2 cellular contexts compared by ENCODE assay signal in the genomic region with DNA sequence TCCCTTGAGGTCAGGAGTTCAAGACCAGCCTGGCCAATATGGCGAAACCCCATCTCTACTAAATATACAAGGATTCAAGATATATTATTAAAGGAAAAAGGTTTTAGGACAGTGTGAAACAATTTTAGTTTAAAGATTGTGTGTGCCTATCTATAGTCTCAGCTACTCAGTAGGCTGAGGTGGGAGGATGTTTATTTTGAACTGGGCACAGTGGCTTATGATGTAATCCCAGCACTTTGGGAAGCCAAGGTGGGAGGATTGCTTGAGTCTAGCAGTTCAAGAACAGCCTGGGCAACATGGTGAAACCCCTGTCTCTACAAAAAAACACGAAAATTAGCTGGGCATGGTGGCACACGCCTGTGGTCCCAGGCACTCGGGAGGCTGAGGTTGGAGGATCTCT.
TF ChIP-seq lines count a peak whose summit lies in the region.

No MANE protein-coding gene starts in this region.

TF ChIP-seq in HEK293, 187 proteins besides CTCF, POLR2A, EP300 and RAD21:
- TF ChIP-seq KLF16 (tag by site-specific recombination; IDR thresholded peaks at IDR 0.05) (no peak), ZNF658 (tag by site-specific recombination; IDR thresholded peaks at IDR 0.05) (no peak), WT1 (tag by site-specific recombination; IDR thresholded peaks at IDR 0.05) (peak; percentile 27; the same call in 1 of the 2 replicates), IKZF3 (tag by site-specific recombination; IDR thresholded peaks at IDR 0.05) (no peak), EGR2 (tag by site-specific recombination; IDR thresholded peaks at IDR 0.05; ENCODE audit: low read depth) (peak; percentile 51; the same call in 1 of the 2 replicates), ZFHX2 (tag by site-specific recombination; conservative IDR thresholded peaks at IDR 0.05) (peak; percentile 64)
- TF ChIP-seq, protein P1, sequence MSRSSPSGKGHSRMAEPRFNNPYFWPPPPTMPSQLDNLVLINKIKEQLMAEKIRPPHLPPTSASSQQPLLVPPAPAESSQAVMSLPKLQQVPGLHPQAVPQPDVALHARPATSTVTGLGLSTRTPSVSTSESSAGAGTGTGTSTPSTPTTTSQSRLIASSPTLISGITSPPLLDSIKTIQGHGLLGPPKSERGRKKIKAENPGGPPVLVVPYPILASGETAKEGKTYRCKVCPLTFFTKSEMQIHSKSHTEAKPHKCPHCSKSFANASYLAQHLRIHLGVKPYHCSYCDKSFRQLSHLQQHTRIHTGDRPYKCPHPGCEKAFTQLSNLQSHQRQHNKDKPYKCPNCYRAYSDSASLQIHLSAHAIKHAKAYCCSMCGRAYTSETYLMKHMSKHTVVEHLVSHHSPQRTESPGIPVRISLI (tag by site-specific recombination; IDR thresholded peaks at IDR 0.05) = no peak

TF ChIP-seq in K562, 482 proteins besides CTCF, POLR2A, EP300 and RAD21:
- TF ChIP-seq, protein P2, sequence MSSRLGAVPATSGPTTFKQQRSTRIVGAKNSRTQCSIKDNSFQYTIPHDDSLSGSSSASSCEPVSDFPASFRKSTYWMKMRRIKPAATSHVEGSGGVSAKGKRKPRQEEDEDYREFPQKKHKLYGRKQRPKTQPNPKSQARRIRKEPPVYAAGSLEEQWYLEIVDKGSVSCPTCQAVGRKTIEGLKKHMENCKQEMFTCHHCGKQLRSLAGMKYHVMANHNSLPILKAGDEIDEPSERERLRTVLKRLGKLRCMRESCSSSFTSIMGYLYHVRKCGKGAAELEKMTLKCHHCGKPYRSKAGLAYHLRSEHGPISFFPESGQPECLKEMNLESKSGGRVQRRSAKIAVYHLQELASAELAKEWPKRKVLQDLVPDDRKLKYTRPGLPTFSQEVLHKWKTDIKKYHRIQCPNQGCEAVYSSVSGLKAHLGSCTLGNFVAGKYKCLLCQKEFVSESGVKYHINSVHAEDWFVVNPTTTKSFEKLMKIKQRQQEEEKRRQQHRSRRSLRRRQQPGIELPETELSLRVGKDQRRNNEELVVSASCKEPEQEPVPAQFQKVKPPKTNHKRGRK (tag; IDR thresholded peaks at IDR 0.05) = no peak
- no peak for TF ChIP-seq ZKSCAN8 (CRISPR knock-in tag; IDR thresholded peaks at IDR 0.05)
- TF ChIP-seq MIER1 (IDR thresholded peaks at IDR 0.05; ENCODE audit: low read depth) = no peak
- TF ChIP-seq, protein P3, sequence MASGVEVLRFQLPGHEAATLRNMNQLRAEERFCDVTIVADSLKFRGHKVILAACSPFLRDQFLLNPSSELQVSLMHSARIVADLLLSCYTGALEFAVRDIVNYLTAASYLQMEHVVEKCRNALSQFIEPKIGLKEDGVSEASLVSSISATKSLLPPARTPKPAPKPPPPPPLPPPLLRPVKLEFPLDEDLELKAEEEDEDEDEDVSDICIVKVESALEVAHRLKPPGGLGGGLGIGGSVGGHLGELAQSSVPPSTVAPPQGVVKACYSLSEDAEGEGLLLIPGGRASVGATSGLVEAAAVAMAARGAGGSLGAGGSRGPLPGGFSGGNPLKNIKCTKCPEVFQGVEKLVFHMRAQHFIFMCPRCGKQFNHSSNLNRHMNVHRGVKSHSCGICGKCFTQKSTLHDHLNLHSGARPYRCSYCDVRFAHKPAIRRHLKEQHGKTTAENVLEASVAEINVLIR (CRISPR knock-in tag; IDR thresholded peaks at IDR 0.05) = no peak
- no peak for TF ChIP-seq ZNF24 (IDR thresholded peaks at IDR 0.05)
- TF ChIP-seq PTBP1 (IDR thresholded peaks at IDR 0.05; ENCODE audit: low read depth, low read length) = no peak
- TF ChIP-seq, protein P4, sequence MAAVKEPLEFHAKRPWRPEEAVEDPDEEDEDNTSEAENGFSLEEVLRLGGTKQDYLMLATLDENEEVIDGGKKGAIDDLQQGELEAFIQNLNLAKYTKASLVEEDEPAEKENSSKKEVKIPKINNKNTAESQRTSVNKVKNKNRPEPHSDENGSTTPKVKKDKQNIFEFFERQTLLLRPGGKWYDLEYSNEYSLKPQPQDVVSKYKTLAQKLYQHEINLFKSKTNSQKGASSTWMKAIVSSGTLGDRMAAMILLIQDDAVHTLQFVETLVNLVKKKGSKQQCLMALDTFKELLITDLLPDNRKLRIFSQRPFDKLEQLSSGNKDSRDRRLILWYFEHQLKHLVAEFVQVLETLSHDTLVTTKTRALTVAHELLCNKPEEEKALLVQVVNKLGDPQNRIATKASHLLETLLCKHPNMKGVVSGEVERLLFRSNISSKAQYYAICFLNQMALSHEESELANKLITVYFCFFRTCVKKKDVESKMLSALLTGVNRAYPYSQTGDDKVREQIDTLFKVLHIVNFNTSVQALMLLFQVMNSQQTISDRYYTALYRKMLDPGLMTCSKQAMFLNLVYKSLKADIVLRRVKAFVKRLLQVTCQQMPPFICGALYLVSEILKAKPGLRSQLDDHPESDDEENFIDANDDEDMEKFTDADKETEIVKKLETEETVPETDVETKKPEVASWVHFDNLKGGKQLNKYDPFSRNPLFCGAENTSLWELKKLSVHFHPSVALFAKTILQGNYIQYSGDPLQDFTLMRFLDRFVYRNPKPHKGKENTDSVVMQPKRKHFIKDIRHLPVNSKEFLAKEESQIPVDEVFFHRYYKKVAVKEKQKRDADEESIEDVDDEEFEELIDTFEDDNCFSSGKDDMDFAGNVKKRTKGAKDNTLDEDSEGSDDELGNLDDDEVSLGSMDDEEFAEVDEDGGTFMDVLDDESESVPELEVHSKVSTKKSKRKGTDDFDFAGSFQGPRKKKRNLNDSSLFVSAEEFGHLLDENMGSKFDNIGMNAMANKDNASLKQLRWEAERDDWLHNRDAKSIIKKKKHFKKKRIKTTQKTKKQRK (IDR thresholded peaks at IDR 0.05; ENCODE audit: borderline replicate concordance, low read depth, low read length) = no peak
- no peak for TF ChIP-seq TCFL5 (CRISPR knock-in tag; conservative IDR thresholded peaks at IDR 0.05)
- no peak for TF ChIP-seq HMG20A (CRISPR knock-in tag; conservative IDR thresholded peaks at IDR 0.05)
- no peak for TF ChIP-seq ZNF431 (CRISPR knock-in tag; IDR thresholded peaks at IDR 0.05)
- TF ChIP-seq, protein P5, sequence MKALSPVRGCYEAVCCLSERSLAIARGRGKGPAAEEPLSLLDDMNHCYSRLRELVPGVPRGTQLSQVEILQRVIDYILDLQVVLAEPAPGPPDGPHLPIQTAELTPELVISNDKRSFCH (CRISPR knock-in tag; IDR thresholded peaks at IDR 0.05) = no peak
- TF ChIP-seq, protein P5 (tag; IDR thresholded peaks at IDR 0.05) = no peak
